23 cellular contexts compared by ENCODE assay signal in genomic region chr9:15239816-15240215, GRCh38.
DNase-seq lines count a peak whose midpoint lies in the region; ATAC-seq and TF ChIP-seq lines count a peak whose summit lies in the region.
"Had no signal": no experiment of that assay in that cellular context is flagged by ENCODE, and none has a peak within 500 bp of the region (broad histone marks: within the 10 kb centered on the region; RNA-seq: fewer than 3 reads in every experiment).

No MANE protein-coding gene starts in this region.

- DNase-seq in IMR-90 (no peak), fibroblast of gingiva (ENCODE audit: low read depth) (peak; percentile 70), hepatic stellate cell (ENCODE audit: low spot score) (peak; percentile 19), tibial artery (peak in 1 of 2 donors; percentile 32), NCI-H2227 (lab: John Stamatoyannopoulos, UW; ENCODE audit: unreplicated experiment) (no peak), HEK293T (ENCODE audit: extremely low spot score) (no peak), NCI-H2029 (lab: John Stamatoyannopoulos, UW) (no peak)
- DNase-seq in T-helper 2 cell treated with Interferon-gamma antibody and Interleukin-4, amounts not matched to agents 5 μg/mL and 100 μg/mL, for 36 hours (ENCODE audit: low spot score) = no peak
- DNase-seq: activated CD4-positive, alpha-beta T cell treated with anti-CD3 and anti-CD28 coated beads, Interleukin-2, amount 50 U/mL, for 48 hours; activated naive CD4-positive, alpha-beta T cell treated with anti-CD3 and anti-CD28 coated beads for 36 hours; AML-193; amygdala; CD4-positive, alpha-beta memory T cell; cortex of kidney; NCI-H1048; NCI-H187 treated with DMSO at 0.1 percent for 48 hours; NCI-H774; sigmoid colon; stimulated activated naive B cell treated with anti-CD40 and anti-IgM and Interleukin-4, amounts not matched to agents 10 μg/mL and 1 μg/mL and 100 μg/mL, for 72 hours had no signal

- peaks cover 17 to 31% of the 10 kb centered on the region in 2 experiments; a peak in 3 of 4 replicates for H3K79me1 ChIP-seq in IMR-90 (ENCODE audit: low read depth in 1 of 2, low read length in 2 of 2)

- in situ Hi-C loops in IMR-90 (cut with MboI; ENCODE audit: low sequenced_read_pairs) = no loop called here

- H2AK5ac ChIP-seq in IMR-90 (ENCODE audit: low read depth, low read length) = no peak overlapping the region

- no peak overlapping the region for H2AFZ ChIP-seq in IMR-90 (replicated peaks; ENCODE audit: low read length, poor library complexity)

- no peak overlapping the region for H3K18ac ChIP-seq in IMR-90 (ENCODE audit: low read depth, low read length)

- no peaks in the 10 kb centered on the region for H3K27me3 Mint-ChIP-seq in T-helper 2 cell treated with Interferon-gamma antibody and Interleukin-4, amounts not matched to agents 5 μg/mL and 100 μg/mL, for 36 hours (ENCODE audit: low read depth)
- H3K27me3 Mint-ChIP-seq: CD4-positive, alpha-beta memory T cell had no signal

- H3K4me3 ChIP-seq in IMR-90 (ENCODE audit: insufficient read depth, low read depth, low read length) = no peak overlapping the region
- no peak overlapping the region for H3K4me3 ChIP-seq in tibial artery
- H3K4me3 ChIP-seq: GM12878, sigmoid colon, SK-N-MC had no signal

- H3K4me1 ChIP-seq in IMR-90 (ENCODE audit: control insufficient read depth, insufficient read depth, low read length) = peaks cover 12% of the 10 kb centered on the region
- peaks cover 0 to 80% (median 22%) of the 10 kb centered on the region in 4 donors for H3K4me1 ChIP-seq in tibial artery

- no peak for TF ChIP-seq RAD21 in IMR-90 (IDR thresholded peaks at IDR 0.05; ENCODE audit: low read length)

- H3K9ac ChIP-seq in IMR-90 (ENCODE audit: low read depth, low read length) = no peak overlapping the region

- intact Hi-C loops in IMR-90 (cut with micrococcal nuclease) = no loop called here
- intact Hi-C loops in tibial artery (cut with DNase I; ENCODE audit: low total_unique reads) = no loop called here

- WGBS in IMR-90 (ENCODE audit: extremely low coverage in 2 of 2, insufficient read length in 1 of 2), 2 experiments = no CpG with 5 or more reads among the region's 2 CpGs

- H3K27me3 ChIP-seq in IMR-90 (ENCODE audit: control insufficient read depth, insufficient read depth, low read length) = no peaks in the 10 kb centered on the region
- H3K27me3 ChIP-seq in tibial artery = no peaks in the 10 kb centered on the region
- H3K27me3 ChIP-seq: sigmoid colon had no signal

- dilution Hi-C loops in IMR-90 (cut with HindIII; ENCODE audit: low sequenced_read_pairs, unreplicated experiment) = no loop called here

- H3K9me3 Mint-ChIP-seq in T-helper 2 cell treated with Interferon-gamma antibody and Interleukin-4, amounts not matched to agents 5 μg/mL and 100 μg/mL, for 36 hours = peaks cover 49% of the 10 kb centered on the region

- H2BK15ac ChIP-seq in IMR-90 (ENCODE audit: low read depth, low read length) = no peak overlapping the region

- no TSS peak for BruUV-seq in IMR-90 (replicated peaks; lab: Mats Ljungman, UMichigan)

- no peaks in the 10 kb centered on the region; the same call in 1 of the 2 replicates for H3K9me3 ChIP-seq in IMR-90 (ENCODE audit: control insufficient read depth, insufficient read depth, low read length)
- peaks cover 0 to 13% (median 0%) of the 10 kb centered on the region in 3 donors for H3K9me3 ChIP-seq in tibial artery

- no peak for TF ChIP-seq POLR2A in IMR-90 (IDR thresholded peaks at IDR 0.05; ENCODE audit: low read depth, low read length)

- no peak overlapping the region for H3K56ac ChIP-seq in IMR-90 (ENCODE audit: extremely low read depth, insufficient read depth, low read length)

- H3K27ac ChIP-seq in IMR-90 (ENCODE audit: insufficient read depth, low read length) (no peak overlapping the region), tibial artery (peak overlapping the region; percentile 52 to 79)
- H3K27ac ChIP-seq: SK-N-MC had no signal

- ATAC-seq in IMR-90 (ENCODE audit: low read depth) = no peak
- ATAC-seq: activated CD4-positive, CD25-positive, alpha-beta regulatory T cell treated with anti-CD3 and anti-CD28 coated beads, Interleukin-2, amount 50 U/mL, for 24 hours; GM12878; stimulated activated naive B cell treated with anti-CD40 and anti-IgM and Interleukin-4, amounts not matched to agents 10 μg/mL and 1 μg/mL and 100 μg/mL, for 72 hours had no signal

- no peak for TF ChIP-seq CTCF in IMR-90 (conservative IDR thresholded peaks at IDR 0.05; ENCODE audit: low read depth, low read length)
- no peak for TF ChIP-seq CTCF in tibial artery (IDR thresholded peaks at IDR 0.05)

- no peak overlapping the region for H4K8ac ChIP-seq in IMR-90 (ENCODE audit: low read depth in 2 of 2, low read length in 2 of 2)

- no peak overlapping the region for H3K4ac ChIP-seq in IMR-90 (ENCODE audit: low read depth, low read length)

- no peak overlapping the region for H3K4me2 ChIP-seq in IMR-90 (ENCODE audit: low read depth, low read length)

- H3K4me3 Mint-ChIP-seq in T-helper 2 cell treated with Interferon-gamma antibody and Interleukin-4, amounts not matched to agents 5 μg/mL and 100 μg/mL, for 36 hours = no peak overlapping the region
- H3K4me3 Mint-ChIP-seq: activated naive CD4-positive, alpha-beta T cell treated with anti-CD3 and anti-CD28 coated beads for 36 hours; CD4-positive, alpha-beta memory T cell; stimulated activated naive B cell treated with anti-CD40 and anti-IgM and Interleukin-4, amounts not matched to agents 10 μg/mL and 1 μg/mL and 100 μg/mL, for 72 hours; T-helper 1 cell treated with Interleukin-12 subunit alpha and Interleukin-12 subunit beta and Interleukin-4 antibody, amounts not matched to agents 30 μg/mL and 1 μg/mL, for 36 hours had no signal

- CTCF ChIA-PET in IMR-90 (lab: Yijun Ruan, JAX) (interaction anchor here (1.3 kb wide), 1 partner anchor 8 kb away, joined by 4 read pairs; no protein-coding TSS in a partner anchor), HEK293T (lab: Yijun Ruan, JAX) (no interaction called here)

- H3K36me3 ChIP-seq in IMR-90 (ENCODE audit: control insufficient read depth, insufficient read depth, low read length) (no peaks in the 10 kb centered on the region), tibial artery (no peaks in the 10 kb centered on the region)
- H3K36me3 ChIP-seq: sigmoid colon had no signal

- no peak overlapping the region for H3K14ac ChIP-seq in IMR-90 (replicated peaks; ENCODE audit: low read depth, low read length)

- H2BK5ac ChIP-seq in IMR-90 (ENCODE audit: low read depth, low read length, poor library complexity, severe bottlenecking) = no peak overlapping the region

- H4K5ac ChIP-seq in IMR-90 (ENCODE audit: low read depth, low read length) = no peak overlapping the region

- peaks cover 48% of the 10 kb centered on the region for H3K36me3 Mint-ChIP-seq in T-helper 2 cell treated with Interferon-gamma antibody and Interleukin-4, amounts not matched to agents 5 μg/mL and 100 μg/mL, for 36 hours (ENCODE audit: low read depth)

- no peak overlapping the region for H4K91ac ChIP-seq in IMR-90 (ENCODE audit: insufficient read depth, low read depth, low read length)

- POLR2A ChIA-PET in IMR-90 (lab: Charles Lee; ENCODE audit: unreplicated experiment) (no interaction called here), HEK293T (lab: Yijun Ruan, JAX) (no interaction called here)

- no peak overlapping the region for H2BK20ac ChIP-seq in IMR-90 (ENCODE audit: low read depth, low read length)

- no peak overlapping the region for H2BK120ac ChIP-seq in IMR-90 (ENCODE audit: low read depth, low read length)

- H4K20me1 ChIP-seq in IMR-90 (ENCODE audit: insufficient read depth, low read length) = no peaks in the 10 kb centered on the region

- peaks cover 5% of the 10 kb centered on the region for H3K4me1 Mint-ChIP-seq in T-helper 2 cell treated with Interferon-gamma antibody and Interleukin-4, amounts not matched to agents 5 μg/mL and 100 μg/mL, for 36 hours (ENCODE audit: low read depth)

- H3K23ac ChIP-seq in IMR-90 (ENCODE audit: low read depth, low read length) = no peak overlapping the region

- H2AK9ac ChIP-seq in IMR-90 (replicated peaks; ENCODE audit: low read depth, low read length, poor library complexity) = no peak overlapping the region

- H3K9me1 ChIP-seq in IMR-90 (ENCODE audit: insufficient read depth, low read length) = peaks cover 13% of the 10 kb centered on the region

- no peak overlapping the region for H3K27ac Mint-ChIP-seq in T-helper 2 cell treated with Interferon-gamma antibody and Interleukin-4, amounts not matched to agents 5 μg/mL and 100 μg/mL, for 36 hours
- H3K27ac Mint-ChIP-seq: activated naive CD4-positive, alpha-beta T cell treated with anti-CD3 and anti-CD28 coated beads for 36 hours; CD4-positive, alpha-beta memory T cell; stimulated activated naive B cell treated with anti-CD40 and anti-IgM and Interleukin-4, amounts not matched to agents 10 μg/mL and 1 μg/mL and 100 μg/mL, for 72 hours; T-helper 1 cell treated with Interleukin-12 subunit alpha and Interleukin-12 subunit beta and Interleukin-4 antibody, amounts not matched to agents 30 μg/mL and 1 μg/mL, for 36 hours had no signal

TF ChIP-seq in IMR-90, 13 proteins besides CTCF, POLR2A, EP300 and RAD21:
- TF ChIP-seq MAZ (IDR thresholded peaks at IDR 0.05; ENCODE audit: borderline replicate concordance, low read depth, low read length) (no peak), CEBPB (IDR thresholded peaks at IDR 0.05; ENCODE audit: low read depth, low read length) (peak; percentile 55; the same call in 1 of the 2 replicates)

TF ChIP-seq in HEK293T, 16 proteins besides CTCF, POLR2A, EP300 and RAD21:
- TF ChIP-seq SUZ12 (IDR thresholded peaks at IDR 0.05) (no peak), HDGF (IDR thresholded peaks at IDR 0.05; ENCODE audit: borderline replicate concordance) (no peak), BHLHE40 (IDR thresholded peaks at IDR 0.05; ENCODE audit: borderline replicate concordance) (no peak), ARNT (IDR thresholded peaks at IDR 0.05) (no peak), ELF4 (IDR thresholded peaks at IDR 0.05) (no peak), NFRKB (IDR thresholded peaks at IDR 0.05) (no peak), FOXK2 (IDR thresholded peaks at IDR 0.05) (no peak), LEF1 (IDR thresholded peaks at IDR 0.05; ENCODE audit: borderline replicate concordance) (no peak), FOXA1 (IDR thresholded peaks at IDR 0.05) (no peak), SP1 (IDR thresholded peaks at IDR 0.05) (no peak), L3MBTL2 (conservative IDR thresholded peaks at IDR 0.05) (no peak), FOXM1 (IDR thresholded peaks at IDR 0.05; ENCODE audit: borderline replicate concordance) (no peak), CTBP1 (IDR thresholded peaks at IDR 0.05; ENCODE audit: borderline replicate concordance) (no peak)

Comparison
In these comparisons a context has a peak if more than half of its experiments do, and no peak if none do; other contexts are left out.
1. DNase-seq: peak in fibroblast of gingiva (single experiment) and hepatic stellate cell (single experiment); none in IMR-90 (single experiment), NCI-H2227 (single experiment), HEK293T (single experiment), T-helper 2 cell treated with Interferon-gamma antibody and Interleukin-4, amounts not matched to agents 5 μg/mL and 100 μg/mL, for 36 hours (single experiment) and NCI-H2029 (single experiment).